Comparison of ENCODE assay signal across 23 cellular contexts in the genomic region with DNA sequence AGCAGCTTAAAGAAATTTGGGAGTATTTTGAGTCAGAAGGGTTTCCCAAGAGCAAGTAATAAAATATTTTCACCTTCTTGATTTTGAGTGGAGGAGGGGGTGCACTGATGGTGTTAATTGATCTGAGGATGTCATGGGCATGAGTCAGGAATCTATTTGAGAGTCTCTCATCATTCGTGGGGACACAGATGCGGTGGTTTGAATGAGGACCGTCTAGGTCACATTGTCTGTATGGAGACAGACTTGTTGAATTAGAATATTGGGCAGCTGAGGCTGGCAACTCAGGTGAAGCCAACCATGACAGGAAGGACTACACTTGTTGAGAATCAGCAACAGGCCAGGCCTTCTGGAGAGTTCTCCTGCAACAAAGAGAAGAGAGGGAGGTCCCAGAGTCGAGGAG.
DNase-seq lines count a peak whose midpoint lies in the region; ATAC-seq and TF ChIP-seq lines count a peak whose summit lies in the region.
"Had no signal": no experiment of that assay in that cellular context is flagged by ENCODE, and none has a peak within 500 bp of the region (broad histone marks: within the 10 kb centered on the region; RNA-seq: fewer than 3 reads in every experiment).

No MANE protein-coding gene starts in this region.

- intact Hi-C loops in esophagus muscularis mucosa (cut with DNase I): no loop called here

- TF ChIP-seq POLR2A in esophagus muscularis mucosa (IDR thresholded peaks at IDR 0.05; ENCODE audit: low read depth): no peak

- no peak overlapping the region for H3K27ac Mint-ChIP-seq in osteocyte (ENCODE audit: unreplicated experiment)
- H3K27ac Mint-ChIP-seq: CD4-positive, CD25-positive, alpha-beta regulatory T cell; IgD-negative memory B cell had no signal

- WGBS in esophagus muscularis mucosa: 90% methylated on average over 4 of the region's 4 CpGs

- peaks cover 62% of the 10 kb centered on the region for H3K36me3 Mint-ChIP-seq in osteocyte (ENCODE audit: unreplicated experiment)
- H3K36me3 Mint-ChIP-seq: CD4-positive, CD25-positive, alpha-beta regulatory T cell; IgD-negative memory B cell had no signal

- peaks cover 11 to 95% (median 52%) of the 10 kb centered on the region in 4 donors for H3K36me3 ChIP-seq in esophagus muscularis mucosa

- H3K4me3 ChIP-seq in esophagus muscularis mucosa: no peak overlapping the region

- DNase-seq in DMS53 (lab: John Stamatoyannopoulos, UW): peak; percentile 67
- DNase-seq in NCI-H510A (lab: John Stamatoyannopoulos, UW): peak; percentile 47
- peak; percentile 55 for DNase-seq in esophagus muscularis mucosa (ENCODE audit: extremely low spot score)
- peak; percentile 42 for DNase-seq in osteocyte (ENCODE audit: extremely low spot score, unreplicated experiment)
- no peak for DNase-seq in NCI-H146 treated with DMSO at 0.1 percent for 48 hours (lab: John Stamatoyannopoulos, UW; ENCODE audit: unreplicated experiment)
- no peak for DNase-seq in islet precursor cell
- DNase-seq: CD4-positive, CD25-positive, alpha-beta regulatory T cell; DMS153; EL; GF-D8; MM.1S; NCI-H1048; NCI-H1417; NCI-H187; NCI-H2171 treated with DMSO at 0.1 percent for 48 hours; NCI-H446; NCI-H526 treated with DMSO at 0.1 percent for 48 hours; SHP77 treated with DMSO at 0.1 percent for 48 hours had no signal

- TF ChIP-seq EP300 in esophagus muscularis mucosa (IDR thresholded peaks at IDR 0.05): no peak

- H3K27me3 Mint-ChIP-seq in osteocyte (ENCODE audit: unreplicated experiment): no peaks in the 10 kb centered on the region
- H3K27me3 Mint-ChIP-seq: CD4-positive, CD25-positive, alpha-beta regulatory T cell had no signal

- no peak overlapping the region for H3K27ac ChIP-seq in esophagus muscularis mucosa (replicated peaks in 1 of 4)
- H3K27ac ChIP-seq: HL-60, KMS-11 had no signal

- H3K4me1 ChIP-seq in esophagus muscularis mucosa: no peaks in the 10 kb centered on the region

- no peaks in the 10 kb centered on the region for H3K9me3 Mint-ChIP-seq in osteocyte (ENCODE audit: unreplicated experiment)

- no peak for ATAC-seq in GM21381 (IDR thresholded peaks at IDR 0.05; ENCODE audit: unreplicated experiment)
- ATAC-seq: HCT116 had no signal

- no peaks in the 10 kb centered on the region for H3K4me1 Mint-ChIP-seq in osteocyte (ENCODE audit: unreplicated experiment)
- H3K4me1 Mint-ChIP-seq: CD4-positive, CD25-positive, alpha-beta regulatory T cell; IgD-negative memory B cell had no signal

- TF ChIP-seq CTCF in esophagus muscularis mucosa (IDR thresholded peaks at IDR 0.05): no peak
- no peak for TF ChIP-seq CTCF in osteocyte (IDR thresholded peaks at IDR 0.05)

- H3K27me3 ChIP-seq in esophagus muscularis mucosa: no peaks in the 10 kb centered on the region

- no peak overlapping the region for H3K4me3 Mint-ChIP-seq in osteocyte (ENCODE audit: unreplicated experiment)
- H3K4me3 Mint-ChIP-seq: CD4-positive, CD25-positive, alpha-beta regulatory T cell; IgD-negative memory B cell had no signal

- no peaks in the 10 kb centered on the region for H3K9me3 ChIP-seq in esophagus muscularis mucosa

Comparison
In these comparisons a context has a peak if more than half of its experiments do, and no peak if none do; other contexts are left out.
1. DNase-seq: peak in DMS53 (single experiment), NCI-H510A (single experiment), esophagus muscularis mucosa (single experiment) and osteocyte (single experiment); none in NCI-H146 treated with DMSO at 0.1 percent for 48 hours (single experiment) and islet precursor cell (single experiment).